In genomic region chr1:44799770-44800584, GRCh38 we compare ENCODE assay signal across 8 cellular contexts. TPM values are rescaled to one million over a fixed set of nuclear protein-coding genes. Genes with fewer than 3 reads are reported as not detected.
DNase-seq lines count a peak whose midpoint lies in the region; ATAC-seq and TF ChIP-seq lines count a peak whose summit lies in the region.

TSS of gene PLK3 (plus strand) at chr1:44800377. CDS start at chr1:44800464, 87 bp downstream.

- H3K9me3 Mint-ChIP-seq in WTC11 (no peaks in the 10 kb centered on the region), immature natural killer cell (no peaks in the 10 kb centered on the region)

- peaks cover 14% of the 10 kb centered on the region for H3K36me3 Mint-ChIP-seq in WTC11
- H3K36me3 Mint-ChIP-seq in immature natural killer cell, result no peaks in the 10 kb centered on the region

- in situ Hi-C loops in GM18951 (cut with MboI; ENCODE audit: low sequenced_read_pairs, unreplicated experiment), result loop anchor here (25.0 kb wide), 1 partner anchor 687 kb away; the partner anchor contains the start of gene TESK2

- CTCF ChIA-PET in WTC11 (lab: Charles Lee), result interaction anchor here (0.5 to 3.3 kb wide), 23 partner anchors 9 to 696 kb away, joined by 3 to 44 read pairs (median 4); partner anchors contain the start of genes BTBD19, HECTD3, PTCH2 and UROD

- H3K4me1 Mint-ChIP-seq in WTC11, result peaks cover 18% of the 10 kb centered on the region
- H3K4me1 Mint-ChIP-seq in immature natural killer cell, result peaks cover 22 to 23% of the 10 kb centered on the region in 2 donors

- DNase-seq in AG09319 (ENCODE audit: extremely low read depth, low read depth), result peak; percentile 97
- peak; percentile 93 for DNase-seq in NCI-H226
- DNase-seq in WTC11 (ENCODE audit: low spot score), result peak; percentile 98
- DNase-seq in cardiac fibroblast (ENCODE audit: low read depth in 2 of 2), result peak; percentile 99
- DNase-seq in immature natural killer cell, result peak; percentile 96 to 98 (median 98)
- peak; percentile 96 for DNase-seq in smooth muscle cell of the brain vasculature (ENCODE audit: low read depth, low spot score)

- H3K27me3 Mint-ChIP-seq in WTC11 (ENCODE audit: low read depth) (peaks cover 3% of the 10 kb centered on the region; the same call in 1 of the 2 replicates), immature natural killer cell (ENCODE audit: low read depth in 3 of 3) (peaks cover 2 to 7% (median 4%) of the 10 kb centered on the region in 3 donors)

- POLR2A ChIA-PET in WTC11 (lab: Charles Lee), result interaction anchor here (0.5 to 4.3 kb wide), 19 partner anchors 9 to 722 kb away, joined by 3 to 43 read pairs (median 5); partner anchors contain the start of genes BTBD19, HECTD3, PRDX1 and RNU5D-1

- H3K4me3 ChIP-seq in cardiac fibroblast (replicated peaks in 1 of 2; ENCODE audit: low read depth in 2 of 2, low read length in 2 of 2), result peak within 1 kb of the TSS; percentile 87 to 94

- H3K4me3 Mint-ChIP-seq in WTC11, result peak within 1 kb of the TSS; percentile 87
- peak within 1 kb of the TSS; percentile 96 to 99 (median 98) for H3K4me3 Mint-ChIP-seq in immature natural killer cell

- peak within 1 kb of the TSS; percentile 99 for H3K27ac Mint-ChIP-seq in WTC11
- peak within 1 kb of the TSS; percentile 95 to 99 (median 98) for H3K27ac Mint-ChIP-seq in immature natural killer cell

- TF ChIP-seq POLR2A in GM18951 (IDR thresholded peaks at IDR 0.05; ENCODE audit: extremely low read depth, insufficient read depth, insufficient read length), result peak; percentile 98

- ATAC-seq in HG03196 (IDR thresholded peaks at IDR 0.05; ENCODE audit: unreplicated experiment), result peak; percentile 85
- peak; percentile 90 for ATAC-seq in WTC11

- TF ChIP-seq CTCF in AG09319 (IDR thresholded peaks at IDR 0.05; ENCODE audit: low read depth, low read length) (peak; percentile 93), WTC11 (IDR thresholded peaks at IDR 0.05) (peak; percentile 66), cardiac fibroblast (IDR thresholded peaks at IDR 0.05; ENCODE audit: low read depth, low read length) (peak; percentile 98)

TF ChIP-seq in WTC11, 78 proteins besides CTCF, POLR2A, EP300 and RAD21 (continues in another document):
- TF ChIP-seq MAX (CRISPR knock-in tag; IDR thresholded peaks at IDR 0.05) (peak; percentile 98), TEAD4 (CRISPR knock-in tag; IDR thresholded peaks at IDR 0.05) (no peak), CREM (CRISPR knock-in tag; IDR thresholded peaks at IDR 0.05) (no peak; the same call in 1 of the 2 replicates), ERG (CRISPR knock-in tag; IDR thresholded peaks at IDR 0.05) (no peak), TEAD1 (CRISPR knock-in tag; IDR thresholded peaks at IDR 0.05) (peak; percentile 69), ZNF396 (CRISPR knock-in tag; IDR thresholded peaks at IDR 0.05; ENCODE audit: borderline replicate concordance) (no peak), ZNF138 (CRISPR knock-in tag; conservative IDR thresholded peaks at IDR 0.05) (no peak), ZSCAN18 (CRISPR knock-in tag; IDR thresholded peaks at IDR 0.05) (no peak), ZNF416 (CRISPR knock-in tag; IDR thresholded peaks at IDR 0.05) (no peak), RELA (CRISPR knock-in tag; IDR thresholded peaks at IDR 0.05; ENCODE audit: borderline replicate concordance) (no peak), AFF4 (CRISPR knock-in tag; IDR thresholded peaks at IDR 0.05; ENCODE audit: borderline replicate concordance) (peak; percentile 65; the same call in 1 of the 2 replicates), ZBTB43 (CRISPR knock-in tag; IDR thresholded peaks at IDR 0.05) (peak; percentile 68; the same call in 1 of the 2 replicates), E2F5 (CRISPR knock-in tag; IDR thresholded peaks at IDR 0.05) (no peak; the same call in 1 of the 2 replicates), KAT7 (CRISPR knock-in tag; IDR thresholded peaks at IDR 0.05; ENCODE audit: borderline replicate concordance) (no peak), ATF3 (CRISPR knock-in tag; conservative IDR thresholded peaks at IDR 0.05) (no peak), FOXK1 (CRISPR knock-in tag; IDR thresholded peaks at IDR 0.05) (peak; percentile 72), FOXP1 (CRISPR knock-in tag; IDR thresholded peaks at IDR 0.05; ENCODE audit: borderline replicate concordance) (peak; percentile 42; the same call in 1 of the 2 replicates), NFATC4 (CRISPR knock-in tag; IDR thresholded peaks at IDR 0.05) (no peak), GRHL2 (CRISPR knock-in tag; IDR thresholded peaks at IDR 0.05; ENCODE audit: insufficient replicate concordance, severe bottlenecking) (no peak), NR2C2 (CRISPR knock-in tag; IDR thresholded peaks at IDR 0.05) (no peak)

RNA-seq across cellular contexts. Expression of gene PLK3, which starts in this region (rescaled TPM):
- 10.1 to 16.4 TPM (median 12.0 TPM) in 3 replicates for total RNA-seq in WTC11 (2021)
- polyA plus RNA-seq in immature natural killer cell, result 1 to 10 TPM; 2.1 to 5.0 (median 2.1) TPM

Comparison
In these comparisons a context has a peak if more than half of its experiments do, and no peak if none do; other contexts are left out.
1. Peak in every context shown above with its lines: DNase-seq, ATAC-seq and H3K4me3 ChIP-seq.